ENCODE assay signal across 9 cellular contexts in genomic region chr1:156471496-156472490, GRCh38. TPM values are rescaled to one million over a fixed set of nuclear protein-coding genes. Genes with fewer than 3 reads are reported as not detected.
DNase-seq lines count a peak whose midpoint lies in the region; ATAC-seq and TF ChIP-seq lines count a peak whose summit lies in the region.
"Had no signal": no experiment of that assay in that cellular context is flagged by ENCODE, and none has a peak within 500 bp of the region (broad histone marks: within the 10 kb centered on the region; RNA-seq: fewer than 3 reads in every experiment).

No MANE protein-coding gene starts in this region.

- POLR2A ChIA-PET in HEK293 (lab: Yijun Ruan, JAX), result interaction anchor here (0.9 to 1.7 kb wide), 2 partner anchors 14 to 27 kb away, joined by 3 to 4 read pairs; no protein-coding TSS in a partner anchor

- DNase-seq in NCI-H345 (lab: John Stamatoyannopoulos, UW) (peak; percentile 100), epithelial cell of prostate (ENCODE audit: low read depth, low spot score) (peak; percentile 40), prostate gland (ENCODE audit: low spot score) (peak; percentile 92), WERI-Rb-1 (no peak), globus pallidus (ENCODE audit: low spot score) (no peak)
- DNase-seq in stimulated activated CD4-positive, alpha-beta T cell treated with anti-CD3 and anti-CD28 coated beads, Interleukin-4, amount 100 ng/mL, for 4 hours, result no peak

- no peak for TF ChIP-seq CTCF in HEK293 (tag by site-specific recombination; IDR thresholded peaks at IDR 0.05)
- TF ChIP-seq CTCF in prostate gland (IDR thresholded peaks at IDR 0.05), result peak in 1 of 4 experiments; percentile 15
- TF ChIP-seq CTCF in WERI-Rb-1 (IDR thresholded peaks at IDR 0.05; ENCODE audit: low read depth, low read length), result no peak

- H3K9me3 ChIP-seq in HEK293 (ENCODE audit: control insufficient read depth, insufficient read depth, low read depth, low read length), result no peaks in the 10 kb centered on the region
- H3K9me3 ChIP-seq in prostate gland, result no peaks in the 10 kb centered on the region
- no peaks in the 10 kb centered on the region for H3K9me3 ChIP-seq in WERI-Rb-1 (ENCODE audit: severe bottlenecking)
- H3K9me3 ChIP-seq: SJSA1 had no signal

- H3K4me1 ChIP-seq in HEK293 (ENCODE audit: control insufficient read depth, insufficient read depth, low read length) (no peaks in the 10 kb centered on the region), prostate gland (replicated peaks) (peaks cover 27% of the 10 kb centered on the region)

- H3K27ac ChIP-seq in HEK293 (ENCODE audit: extremely low read depth, low read depth, low read length), result no peak overlapping the region; the same call in 1 of the 2 replicates
- H3K27ac ChIP-seq in epithelial cell of prostate, result peak overlapping the region; percentile 17
- H3K27ac ChIP-seq in prostate gland, result peak overlapping the region; percentile 81 to 92
- H3K27ac ChIP-seq in WERI-Rb-1, result no peak overlapping the region; the same call in 1 of the 2 replicates
- H3K27ac ChIP-seq: SJSA1 had no signal

- H3K4me3 ChIP-seq in HEK293 (ENCODE audit: low read depth, low read length) (no peak overlapping the region), prostate gland (no peak overlapping the region), WERI-Rb-1 (ENCODE audit: low read depth, low read length) (no peak overlapping the region)
- H3K4me3 ChIP-seq: SJSA1 had no signal

- WGBS in prostate gland, result 40% methylated on average over 9 of the region's 9 CpGs

- no peak for ATAC-seq in HG03045 (IDR thresholded peaks at IDR 0.05; ENCODE audit: unreplicated experiment)

- H3K27me3 ChIP-seq in prostate gland (replicated peaks; ENCODE audit: insufficient read depth) (no peaks in the 10 kb centered on the region), WERI-Rb-1 (ENCODE audit: insufficient read depth, low read depth, severe bottlenecking) (no peaks in the 10 kb centered on the region)
- H3K27me3 ChIP-seq: SJSA1 had no signal

- TF ChIP-seq POLR2A in prostate gland (IDR thresholded peaks at IDR 0.05), result no peak

- CTCF ChIA-PET in HEK293 (lab: Yijun Ruan, JAX), result interaction anchor here (0.7 to 2.1 kb wide), 3 partner anchors 8 to 56 kb away, joined by 3 to 9 read pairs (median 3); no protein-coding TSS in a partner anchor

- peaks cover 9 to 85% of the 10 kb centered on the region in 2 experiments; a peak in 2 of 3 replicates for H3K36me3 ChIP-seq in HEK293 (ENCODE audit: control insufficient read depth in 2 of 2, insufficient read depth in 1 of 2, low read length in 2 of 2)
- peaks cover 16 to 22% of the 10 kb centered on the region in 2 donors for H3K36me3 ChIP-seq in prostate gland
- peaks cover 99% of the 10 kb centered on the region for H3K36me3 ChIP-seq in WERI-Rb-1

- intact Hi-C loops in prostate gland (cut with DNase I), result no loop called here

TF ChIP-seq in HEK293, 187 proteins besides CTCF, POLR2A, EP300 and RAD21 (continues in another document):
- TF ChIP-seq ZBTB1 (tag by site-specific recombination; IDR thresholded peaks at IDR 0.05) (no peak), PRDM4 (tag by site-specific recombination; IDR thresholded peaks at IDR 0.05) (peak; percentile 64), ZNF292 (tag by site-specific recombination; IDR thresholded peaks at IDR 0.05; ENCODE audit: borderline replicate concordance, low read depth) (no peak), ZNF341 (tag by site-specific recombination; IDR thresholded peaks at IDR 0.05; ENCODE audit: low read depth) (no peak), ZNF16 (tag by site-specific recombination; IDR thresholded peaks at IDR 0.05; ENCODE audit: low read depth) (no peak), ZNF692 (tag by site-specific recombination; IDR thresholded peaks at IDR 0.05) (peak; percentile 50; the same call in 1 of the 2 replicates), REST (tag by site-specific recombination; IDR thresholded peaks at IDR 0.05) (no peak), ZNF664 (tag by site-specific recombination; IDR thresholded peaks at IDR 0.05) (peak; percentile 44; the same call in 1 of the 2 replicates), ZNF184 (tag by site-specific recombination; IDR thresholded peaks at IDR 0.05) (no peak), PATZ1 (tag by site-specific recombination; IDR thresholded peaks at IDR 0.05) (0 out of 2 replicates have a peak, but pooled peaks have one; percentile 19), ZIC2 (tag by site-specific recombination; IDR thresholded peaks at IDR 0.05) (peak; percentile 98), ZBTB48 (tag by site-specific recombination; IDR thresholded peaks at IDR 0.05) (peak; percentile 59; the same call in 1 of the 2 replicates)
- TF ChIP-seq, protein P1, sequence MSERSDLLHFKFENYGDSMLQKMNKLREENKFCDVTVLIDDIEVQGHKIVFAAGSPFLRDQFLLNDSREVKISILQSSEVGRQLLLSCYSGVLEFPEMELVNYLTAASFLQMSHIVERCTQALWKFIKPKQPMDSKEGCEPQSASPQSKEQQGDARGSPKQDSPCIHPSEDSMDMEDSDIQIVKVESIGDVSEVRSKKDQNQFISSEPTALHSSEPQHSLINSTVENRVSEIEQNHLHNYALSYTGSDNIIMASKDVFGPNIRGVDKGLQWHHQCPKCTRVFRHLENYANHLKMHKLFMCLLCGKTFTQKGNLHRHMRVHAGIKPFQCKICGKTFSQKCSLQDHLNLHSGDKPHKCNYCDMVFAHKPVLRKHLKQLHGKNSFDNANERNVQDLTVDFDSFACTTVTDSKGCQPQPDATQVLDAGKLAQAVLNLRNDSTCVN (tag by site-specific recombination; optimal IDR thresholded peaks at IDR 0.05), result no peak

RNA-seq across cellular contexts. Expression of gene MEF2D, which starts 28.8 kb away (rescaled TPM):
- total RNA-seq in prostate gland, result 100 to 1,000 TPM in 1 of 2 donors, 10 to 100 TPM in 1; 52.1 to 128 TPM

Comparison
In these comparisons a context has a peak if more than half of its experiments do, and no peak if none do; other contexts are left out.
1. H3K27ac ChIP-seq: peak in epithelial cell of prostate (single experiment) and prostate gland (2 of 2); none in HEK293 (single experiment) and WERI-Rb-1 (single experiment).
2. DNase-seq: peak in NCI-H345 (single experiment), epithelial cell of prostate (single experiment) and prostate gland (single experiment); none in stimulated activated CD4-positive, alpha-beta T cell treated with anti-CD3 and anti-CD28 coated beads, Interleukin-4, amount 100 ng/mL, for 4 hours (0 of 2), WERI-Rb-1 (single experiment) and globus pallidus (single experiment).